In genomic region chr11:83285131-83285770, GRCh38 we compare ENCODE assay signal across 8 cellular contexts. TPM values are rescaled to one million over a fixed set of nuclear protein-coding genes. Genes with fewer than 3 reads are reported as not detected.
DNase-seq lines count a peak whose midpoint lies in the region; ATAC-seq and TF ChIP-seq lines count a peak whose summit lies in the region.

No MANE protein-coding gene starts in this region.

- peak overlapping the region; percentile 100 for H3K27ac Mint-ChIP-seq in CD4-positive, alpha-beta T cell
- H3K27ac Mint-ChIP-seq in MCF 10A (ENCODE audit: low read depth, unreplicated experiment): peak overlapping the region; percentile 99

- peaks cover 57% of the 10 kb centered on the region for H3K4me1 Mint-ChIP-seq in CD4-positive, alpha-beta T cell (ENCODE audit: low read depth)
- peaks cover 13% of the 10 kb centered on the region for H3K4me1 Mint-ChIP-seq in MCF 10A (ENCODE audit: insufficient read depth, unreplicated experiment)

- BruUV-seq in MCF 10A (replicated peaks; lab: Mats Ljungman, UMichigan): TSS peak; percentile 49

- peaks cover 3% of the 10 kb centered on the region for H3K9me3 Mint-ChIP-seq in CD4-positive, alpha-beta T cell
- no peaks in the 10 kb centered on the region for H3K9me3 Mint-ChIP-seq in MCF 10A (ENCODE audit: unreplicated experiment)

- no peaks in the 10 kb centered on the region for H3K27me3 ChIP-seq in CD4-positive, alpha-beta T cell (ENCODE audit: control insufficient read depth, insufficient read depth, low read length)
- H3K27me3 ChIP-seq in lower lobe of right lung (ENCODE audit: low read depth) (no peaks in the 10 kb centered on the region), uterus (no peaks in the 10 kb centered on the region)

- H3K27me3 Mint-ChIP-seq in CD4-positive, alpha-beta T cell: no peaks in the 10 kb centered on the region
- H3K27me3 Mint-ChIP-seq in MCF 10A (ENCODE audit: insufficient read depth, unreplicated experiment): no peaks in the 10 kb centered on the region

- peak overlapping the region; percentile 94 for H3K4me3 ChIP-seq in lower lobe of right lung
- peak overlapping the region; percentile 90 to 94 for H3K4me3 ChIP-seq in uterus

- H3K9me3 ChIP-seq in CD4-positive, alpha-beta T cell (ENCODE audit: control insufficient read depth, low read length): no peaks in the 10 kb centered on the region
- no peaks in the 10 kb centered on the region for H3K9me3 ChIP-seq in lower lobe of right lung
- no peaks in the 10 kb centered on the region for H3K9me3 ChIP-seq in uterus

- intact Hi-C loops in CD4-positive, alpha-beta T cell (cut with DNase I, micrococcal nuclease): loop anchor here (1.0 to 2.0 kb wide), 2 partner anchors 380 to 384 kb away; partner anchors contain the start of gene DDIAS (in 1 of the 2)
- intact Hi-C loops in MCF 10A (cut with micrococcal nuclease) (loop anchor here (2.0 to 10.0 kb wide), 2 partner anchors 130 to 214 kb away; partner anchors contain the start of genes PCF11 and RAB30), lower lobe of right lung (cut with DNase I) (no loop called here), uterus (cut with DNase I; ENCODE audit: low total_unique reads) (no loop called here)

- H3K36me3 ChIP-seq in lower lobe of right lung (peaks cover 5% of the 10 kb centered on the region), uterus (no peaks in the 10 kb centered on the region)

- H3K4me3 Mint-ChIP-seq in CD4-positive, alpha-beta T cell: peak overlapping the region; percentile 97
- peak overlapping the region; percentile 90 for H3K4me3 Mint-ChIP-seq in MCF 10A (ENCODE audit: unreplicated experiment)

- CTCF ChIA-PET in CD4-positive, alpha-beta T cell (lab: Charles Lee): interaction anchor here (0.9 to 1.8 kb wide), 4 partner anchors 8 to 384 kb away, joined by 3 to 6 read pairs (median 5); partner anchors contain the start of gene DDIAS
- CTCF ChIA-PET in MCF 10A (lab: Yijun Ruan, JAX): interaction anchor here (0.6 to 1.8 kb wide), 8 partner anchors 26 to 606 kb away, joined by 3 to 11 read pairs (median 3); no protein-coding TSS in a partner anchor

- H3K27ac ChIP-seq in CD4-positive, alpha-beta T cell (ENCODE audit: low read depth, low read length): peak overlapping the region; percentile 95
- H3K27ac ChIP-seq in lower lobe of right lung (peak overlapping the region; percentile 99), uterus (peak overlapping the region; percentile 99)

- H3K36me3 Mint-ChIP-seq in CD4-positive, alpha-beta T cell (ENCODE audit: low read depth): peaks cover 39% of the 10 kb centered on the region
- peaks cover 3% of the 10 kb centered on the region for H3K36me3 Mint-ChIP-seq in MCF 10A (ENCODE audit: insufficient read depth, unreplicated experiment)

- peaks cover 37% of the 10 kb centered on the region for H3K4me1 ChIP-seq in lower lobe of right lung
- H3K4me1 ChIP-seq in uterus: no peaks in the 10 kb centered on the region

- POLR2A ChIA-PET in CD4-positive, alpha-beta T cell (lab: Charles Lee): interaction anchor here (0.6 to 4.4 kb wide), 13 partner anchors 9 to 417 kb away, joined by 3 to 93 read pairs (median 3); partner anchors contain the start of genes ANKRD42, DDIAS, PCF11 and PRCP
- POLR2A ChIA-PET in MCF 10A (lab: Yijun Ruan, JAX): interaction anchor here (0.6 to 4.0 kb wide), 15 partner anchors 9 to 535 kb away, joined by 3 to 40 read pairs (median 3); partner anchors contain the start of genes ANKRD42, DDIAS, PCF11 and PRCP

- peak; percentile 12 for ATAC-seq in CD4-positive, alpha-beta T cell (ENCODE audit: poor library complexity)
- ATAC-seq in GM21367 (IDR thresholded peaks at IDR 0.05; ENCODE audit: unreplicated experiment) (peak; percentile 39), HG03571 (IDR thresholded peaks at IDR 0.05; ENCODE audit: unreplicated experiment) (peak; percentile 31), lower lobe of right lung (peak; percentile 72 to 77)

- no peak for DNase-seq in CD4-positive, alpha-beta T cell
- DNase-seq in MCF 10A (ENCODE audit: unreplicated experiment): peak; percentile 1
- no peak for DNase-seq in lower lobe of right lung
- DNase-seq in uterus: no peak
- no peak for DNase-seq in glomerular visceral epithelial cell (ENCODE audit: extremely low spot score)
- DNase-seq in NCI-H2029 treated with DMSO at 0.1 percent for 48 hours (lab: John Stamatoyannopoulos, UW): no peak

- no peak for TF ChIP-seq CTCF in CD4-positive, alpha-beta T cell (IDR thresholded peaks at IDR 0.05)
- TF ChIP-seq CTCF in MCF 10A (IDR thresholded peaks at IDR 0.05; ENCODE audit: unreplicated experiment) (no peak), lower lobe of right lung (IDR thresholded peaks at IDR 0.05) (no peak), uterus (IDR thresholded peaks at IDR 0.05) (no peak)

- no peak for TF ChIP-seq POLR2A in uterus (IDR thresholded peaks at IDR 0.05)

RNA-seq across cellular contexts. Expression of gene CCDC90B, which starts 0.9 kb away (rescaled TPM):
- total RNA-seq in CD4-positive, alpha-beta T cell: 10 to 100 TPM; 23.5 to 25.7 TPM
- total RNA-seq in MCF 10A (2022) (69.1 and 72.9 TPM in 2 replicates), lower lobe of right lung (30.0 TPM), uterus (10 to 100 TPM in 3 of 4 donors, 1 to 10 TPM in 1; 7.4 to 87.1 (median 47.7) TPM)

Comparison
In these comparisons a context has a peak if more than half of its experiments do, and no peak if none do; other contexts are left out.
1. ATAC-seq: peak in every context shown above with its lines; median percentile 74 in lower lobe of right lung; 39 in GM21367; 31 in HG03571; 12 in CD4-positive, alpha-beta T cell.
2. intact Hi-C loops: an anchor here in CD4-positive, alpha-beta T cell (1.0 to 2.0 kb wide) and MCF 10A (2.0 to 10.0 kb wide); none called in lower lobe of right lung and uterus.